Comparison of ENCODE assay signal across 8 cellular contexts in genomic region chr2:10835052-10835970, GRCh38. TPM values are rescaled to one million over a fixed set of nuclear protein-coding genes. Genes with fewer than 3 reads are reported as not detected.
DNase-seq lines count a peak whose midpoint lies in the region; ATAC-seq, FAIRE-seq and TF ChIP-seq lines count a peak whose summit lies in the region.

No MANE protein-coding gene starts in this region.

- H3K4me1 ChIP-seq in Peyer's patch: peaks cover 0 to 10% (median 2%) of the 10 kb centered on the region in 4 donors

- no peaks in the 10 kb centered on the region for H3K36me3 ChIP-seq in Peyer's patch

- peaks cover 21% of the 10 kb centered on the region for H3K27me3 Mint-ChIP-seq in activated T-helper 2 cell treated with anti-CD3 and anti-CD28 coated beads, Interferon-gamma antibody, Interleukin-2, Interleukin-4, amounts not matched to agents 10 μg/mL and 5 μg/mL and 100 μg/mL, durations not matched to agents 14 hours and 24 hours and 36 hours (ENCODE audit: low read depth)

- ATAC-seq in HG03565 (IDR thresholded peaks at IDR 0.05; ENCODE audit: unreplicated experiment) (peak; percentile 69), Right ventricle myocardium inferior (peak; percentile 71), HG02678 (IDR thresholded peaks at IDR 0.05; ENCODE audit: unreplicated experiment) (no peak)

- H3K27ac ChIP-seq in Peyer's patch: no peak overlapping the region

- peaks cover 6% of the 10 kb centered on the region for H3K9me3 Mint-ChIP-seq in activated T-helper 2 cell treated with anti-CD3 and anti-CD28 coated beads, Interferon-gamma antibody, Interleukin-2, Interleukin-4, amounts not matched to agents 10 μg/mL and 5 μg/mL and 100 μg/mL, durations not matched to agents 14 hours and 24 hours and 36 hours

- H3K4me3 Mint-ChIP-seq in activated T-helper 2 cell treated with anti-CD3 and anti-CD28 coated beads, Interferon-gamma antibody, Interleukin-2, Interleukin-4, amounts not matched to agents 10 μg/mL and 5 μg/mL and 100 μg/mL, durations not matched to agents 14 hours and 24 hours and 36 hours (ENCODE audit: low read depth): no peak overlapping the region

- H3K9me3 ChIP-seq in Peyer's patch: peaks cover 0 to 3% (median 0%) of the 10 kb centered on the region in 4 donors

- intact Hi-C loops in activated T-helper 2 cell treated with anti-CD3 and anti-CD28 coated beads, Interferon-gamma antibody, Interleukin-2, Interleukin-4, amounts not matched to agents 10 μg/mL and 5 μg/mL and 100 μg/mL, durations not matched to agents 14 hours and 24 hours and 36 hours (cut with micrococcal nuclease): loop anchor here (1.0 to 10.0 kb wide), 2 partner anchors 79 to 289 kb away; partner anchors contain the start of gene KCNF1
- intact Hi-C loops in Right ventricle myocardium inferior (cut with DNase I): loop anchor here (1.0 kb wide), 1 partner anchor 193 kb away; no protein-coding TSS in a partner anchor

- H3K4me3 ChIP-seq in Peyer's patch: peak overlapping the region in 1 of 4 donors; percentile 14

- no peaks in the 10 kb centered on the region for H3K27me3 ChIP-seq in Peyer's patch

- H3K36me3 Mint-ChIP-seq in activated T-helper 2 cell treated with anti-CD3 and anti-CD28 coated beads, Interferon-gamma antibody, Interleukin-2, Interleukin-4, amounts not matched to agents 10 μg/mL and 5 μg/mL and 100 μg/mL, durations not matched to agents 14 hours and 24 hours and 36 hours (ENCODE audit: low read depth): no peaks in the 10 kb centered on the region

- H3K27ac Mint-ChIP-seq in activated T-helper 2 cell treated with anti-CD3 and anti-CD28 coated beads, Interferon-gamma antibody, Interleukin-2, Interleukin-4, amounts not matched to agents 10 μg/mL and 5 μg/mL and 100 μg/mL, durations not matched to agents 14 hours and 24 hours and 36 hours: no peak overlapping the region

- TF ChIP-seq POLR2A in Peyer's patch (IDR thresholded peaks at IDR 0.05): no peak

- peaks cover 2% of the 10 kb centered on the region for H3K4me1 Mint-ChIP-seq in activated T-helper 2 cell treated with anti-CD3 and anti-CD28 coated beads, Interferon-gamma antibody, Interleukin-2, Interleukin-4, amounts not matched to agents 10 μg/mL and 5 μg/mL and 100 μg/mL, durations not matched to agents 14 hours and 24 hours and 36 hours (ENCODE audit: low read depth)

- peak; percentile 72 for FAIRE-seq in GM19239 (lab: Jason Lieb, UNC)

- DNase-seq in AML-193 (lab: John Stamatoyannopoulos, UW): peak; percentile 14 to 23
- peak; percentile 72 for DNase-seq in GM19239 (ENCODE audit: insufficient read length, low spot score)
- peak; percentile 62 to 91 (median 91) for DNase-seq in Peyer's patch
- DNase-seq in activated T-helper 2 cell treated with anti-CD3 and anti-CD28 coated beads, Interferon-gamma antibody, Interleukin-2, Interleukin-4, amounts not matched to agents 10 μg/mL and 5 μg/mL and 100 μg/mL, durations not matched to agents 14 hours and 24 hours and 36 hours (ENCODE audit: low spot score): peak; percentile 57
- DNase-seq in Right ventricle myocardium inferior (ENCODE audit: missing footprints): peak; percentile 81
- DNase-seq in retina: peak; percentile 82

- TF ChIP-seq CTCF in Peyer's patch (IDR thresholded peaks at IDR 0.05): peak; percentile 40 to 93 (median 84)

RNA-seq across cellular contexts. Expression of gene PDIA6, which starts 22.7 kb away (rescaled TPM):
- total RNA-seq in Peyer's patch: 10 to 100 TPM; 63.7 to 91.1 (median 77.9) TPM
- 210 and 211 TPM in 2 replicates for total RNA-seq in activated T-helper 2 cell treated with anti-CD3 and anti-CD28 coated beads, Interferon-gamma antibody, Interleukin-2, Interleukin-4, amounts not matched to agents 10 μg/mL and 5 μg/mL and 100 μg/mL, durations not matched to agents 14 hours and 24 hours and 36 hours
- total RNA-seq in Right ventricle myocardium inferior: 125 TPM

Comparison
In these comparisons a context has a peak if more than half of its experiments do, and no peak if none do; other contexts are left out.
1. DNase-seq: peak in every context shown above with its lines; median percentile 91 in Peyer's patch; 82 in retina; 81 in Right ventricle myocardium inferior; 72 in GM19239; 57 in activated T-helper 2 cell treated with anti-CD3 and anti-CD28 coated beads, Interferon-gamma antibody, Interleukin-2, Interleukin-4, amounts not matched to agents 10 μg/mL and 5 μg/mL and 100 μg/mL, durations not matched to agents 14 hours and 24 hours and 36 hours; 18 in AML-193.